ENCODE assay signal across 9 cellular contexts in the genomic region with DNA sequence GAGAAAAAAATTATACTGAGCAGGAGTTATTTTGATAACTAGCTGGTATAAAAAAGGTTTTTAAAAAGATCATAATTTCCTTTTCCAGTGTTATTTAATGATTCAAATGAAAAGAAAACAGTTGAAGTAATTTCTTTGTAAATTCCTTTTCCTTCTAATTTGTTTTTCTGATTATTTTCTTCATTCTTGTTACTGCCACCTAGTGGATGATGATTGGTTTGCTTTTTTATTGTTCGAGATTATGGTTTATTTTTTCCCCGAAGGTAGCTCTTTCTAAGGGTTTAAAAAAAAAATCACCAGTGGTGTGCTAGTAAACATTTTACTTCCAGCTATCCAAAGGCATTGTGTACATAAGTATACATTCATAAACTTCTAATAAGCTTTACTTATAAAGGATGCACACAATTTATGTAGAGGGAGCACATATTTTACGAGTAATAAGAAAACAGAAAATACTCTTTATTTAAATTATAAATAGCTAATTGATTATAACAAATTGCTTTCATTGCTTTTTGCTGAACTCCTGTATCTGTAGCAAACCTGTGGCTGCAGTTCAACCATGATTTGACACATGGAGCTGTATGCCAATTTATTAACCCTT.
DNase-seq lines count a peak whose midpoint lies in the region; ATAC-seq, FAIRE-seq and TF ChIP-seq lines count a peak whose summit lies in the region.
"Had no signal": no experiment of that assay in that cellular context is flagged by ENCODE, and none has a peak within 500 bp of the region (broad histone marks: within the 10 kb centered on the region; RNA-seq: fewer than 3 reads in every experiment).

No MANE protein-coding gene starts in this region.

- H3K27me3 ChIP-seq in colonic mucosa (no peaks in the 10 kb centered on the region), parathyroid adenoma (ENCODE audit: control insufficient read depth, insufficient read depth, low read length) (no peaks in the 10 kb centered on the region)

- H3K9me3 ChIP-seq in colonic mucosa (no peaks in the 10 kb centered on the region), parathyroid adenoma (ENCODE audit: control insufficient read depth, low read length) (no peaks in the 10 kb centered on the region)

- H3K4me1 ChIP-seq in colonic mucosa (no peaks in the 10 kb centered on the region), parathyroid adenoma (no peaks in the 10 kb centered on the region)

- H3K9ac ChIP-seq in colonic mucosa (ENCODE audit: low read depth in 2 of 2, low read length in 2 of 2) (no peak overlapping the region), parathyroid adenoma (no peak overlapping the region)

- H3K4me2 ChIP-seq in parathyroid adenoma (ENCODE audit: low read length): peak overlapping the region; percentile 45

- intact Hi-C loops in colonic mucosa (cut with DNase I): no loop called here

- peak; percentile 11 for DNase-seq in NB4 (ENCODE audit: low read depth)
- no peak for DNase-seq in colonic mucosa
- DNase-seq: effector memory CD4-positive, alpha-beta T cell had no signal

- H3K36me3 ChIP-seq in colonic mucosa: no peaks in the 10 kb centered on the region
- H3K36me3 ChIP-seq in parathyroid adenoma (ENCODE audit: control insufficient read depth, insufficient read depth, low read length): no peaks in the 10 kb centered on the region

- H3K27ac ChIP-seq in colonic mucosa (no peak overlapping the region), parathyroid adenoma (no peak overlapping the region)

- H2AFZ ChIP-seq in parathyroid adenoma: no peak overlapping the region

- TF ChIP-seq POLR2A in NB4 (IDR thresholded peaks at IDR 0.05; ENCODE audit: extremely low read depth, insufficient read length): no peak

- H3K4me3 ChIP-seq in NB4 (ENCODE audit: low read depth, low read length): no peak overlapping the region
- H3K4me3 ChIP-seq in colonic mucosa: no peak overlapping the region
- no peak overlapping the region for H3K4me3 ChIP-seq in parathyroid adenoma (ENCODE audit: low read depth, low read length)

- peak; percentile 97 for FAIRE-seq in G401.6 (lab: Jason Lieb, UNC)

- no peaks in the 10 kb centered on the region for H3K79me2 ChIP-seq in parathyroid adenoma

- ATAC-seq in HG03039 (IDR thresholded peaks at IDR 0.05; ENCODE audit: unreplicated experiment) (no peak), GM21825 (IDR thresholded peaks at IDR 0.05; ENCODE audit: unreplicated experiment) (no peak), GM21619 (IDR thresholded peaks at IDR 0.05; ENCODE audit: unreplicated experiment) (no peak), esophagus mucosa (no peak)

- TF ChIP-seq CTCF in NB4 (IDR thresholded peaks at IDR 0.05; ENCODE audit: low read depth, low read length) (no peak), colonic mucosa (IDR thresholded peaks at IDR 0.05) (peak; percentile 44), parathyroid adenoma (IDR thresholded peaks at IDR 0.05) (peak; percentile 37)
